In the genomic region with DNA sequence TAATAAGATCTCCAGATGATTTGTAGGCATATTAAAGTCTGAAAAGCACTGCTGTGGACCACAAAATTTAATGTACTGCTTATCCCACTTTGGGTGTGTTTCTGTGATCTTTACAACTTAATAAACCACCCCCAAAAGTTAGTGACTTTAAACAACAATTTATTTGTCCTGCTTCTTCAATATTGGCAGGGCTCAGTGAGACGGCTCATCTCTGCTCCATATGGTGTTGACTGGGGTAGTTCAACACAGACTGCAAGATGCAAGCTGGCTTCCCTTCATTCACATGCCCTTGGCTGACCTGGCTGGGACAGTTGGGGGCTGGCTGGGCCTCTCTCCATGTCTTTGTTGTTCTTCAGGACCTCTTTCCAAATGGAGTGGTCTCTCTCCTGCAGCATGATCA, we compare ENCODE assay signal across 8 cellular contexts.
"Had no signal": no experiment of that assay in that cellular context is flagged by ENCODE, and none has a peak within 500 bp of the region (broad histone marks: within the 10 kb centered on the region; RNA-seq: fewer than 3 reads in every experiment).

No MANE protein-coding gene starts in this region.

- H3K4me3 Mint-ChIP-seq: HFFc6 had no signal

- H3K36me3 ChIP-seq: HAP-1 had no signal

- H3K4me3 ChIP-seq: GM23248, HAP-1 had no signal

- H3K27ac Mint-ChIP-seq: HFFc6 had no signal

- H3K9me3 Mint-ChIP-seq: HFFc6 had no signal

- ATAC-seq: HCT116 had no signal

- H3K4me1 ChIP-seq: HAP-1 had no signal

- DNase-seq: GM23248, GOT3, H7, HFFc6, IMR-90 had no signal

- H3K27ac ChIP-seq: GM23248, HL-60 had no signal

- H3K9ac ChIP-seq: GM23248 had no signal

- H3K9me3 ChIP-seq: HAP-1 had no signal

- H2AFZ ChIP-seq: GM23248 had no signal
